In genomic region chr18:29174891-29175290, GRCh38 we compare ENCODE assay signal across 21 cellular contexts.
"Had no signal": no experiment of that assay in that cellular context is flagged by ENCODE, and none has a peak within 500 bp of the region (broad histone marks: within the 10 kb centered on the region; RNA-seq: fewer than 3 reads in every experiment).

No MANE protein-coding gene starts in this region.

- H3K9me3 Mint-ChIP-seq: stimulated activated naive CD8-positive, alpha-beta T cell treated with anti-CD3 and anti-CD28 coated beads, Interleukin-15, Interleukin-2, amounts not matched to agents 100 ng/mL and 50 ng/mL, for 24 hours; type B pancreatic cell had no signal

- ATAC-seq: activated naive CD8-positive, alpha-beta T cell treated with anti-CD3 and anti-CD28 coated beads, Interleukin-2, amount 50 U/mL, for 24 hours; gastrocnemius medialis; heart left ventricle; pancreas; T-helper 17 cell had no signal

- H3K4me3 ChIP-seq: gastrocnemius medialis, heart left ventricle, left ventricle myocardium inferior, pancreas, suprapubic skin had no signal

- H3K4me3 Mint-ChIP-seq: activated naive CD4-positive, alpha-beta T cell treated with anti-CD3 and anti-CD28 coated beads, Interleukin-2, amount 10 ng/mL, durations not matched to agents 7 days and 5 days; activated naive CD8-positive, alpha-beta T cell treated with anti-CD3 and anti-CD28 coated beads, Interleukin-2, amount 50 U/mL, for 24 hours; endodermal cell; naive B cell; stimulated activated naive CD8-positive, alpha-beta T cell treated with anti-CD3 and anti-CD28 coated beads, Interleukin-15, Interleukin-2, amounts not matched to agents 100 ng/mL and 50 ng/mL, for 24 hours; T-helper 17 cell; type B pancreatic cell had no signal

- H3K36me3 Mint-ChIP-seq: activated naive CD4-positive, alpha-beta T cell treated with anti-CD3 and anti-CD28 coated beads, Interleukin-2, amount 10 ng/mL, durations not matched to agents 7 days and 5 days; naive B cell; type B pancreatic cell had no signal

- H3K27ac Mint-ChIP-seq: activated naive CD4-positive, alpha-beta T cell treated with anti-CD3 and anti-CD28 coated beads, Interleukin-2, amount 10 ng/mL, durations not matched to agents 7 days and 5 days; activated naive CD8-positive, alpha-beta T cell treated with anti-CD3 and anti-CD28 coated beads, Interleukin-2, amount 50 U/mL, for 24 hours; endodermal cell; naive B cell; stimulated activated naive CD8-positive, alpha-beta T cell treated with anti-CD3 and anti-CD28 coated beads, Interleukin-15, Interleukin-2, amounts not matched to agents 100 ng/mL and 50 ng/mL, for 24 hours; T-helper 17 cell; type B pancreatic cell had no signal

- DNase-seq: activated CD4-positive, alpha-beta T cell treated with anti-CD3 and anti-CD28 coated beads for 1 hour; activated CD8-positive, alpha-beta memory T cell treated with anti-CD3 and anti-CD28 coated beads for 24 hours; activated CD8-positive, alpha-beta memory T cell treated with anti-CD3 and anti-CD28 coated beads, Interleukin-2, amount 50 U/mL, for 48 hours; activated effector memory CD4-positive, alpha-beta T cell treated with Interleukin-2 at 50 U/mL for 16 hours; activated naive CD4-positive, alpha-beta T cell treated with anti-CD3 and anti-CD28 coated beads, Interleukin-2, amount 10 ng/mL, durations not matched to agents 7 days and 5 days; activated naive CD8-positive, alpha-beta T cell treated with anti-CD3 and anti-CD28 coated beads, Interleukin-2, amount 50 U/mL, for 24 hours; activated T-cell treated with anti-CD3 and anti-CD28 coated beads, Interleukin-2, amount 50 U/mL, for 48 hours; endodermal cell; gastrocnemius medialis; heart left ventricle; left ventricle myocardium inferior; mammary epithelial cell; naive B cell; pancreas; stimulated activated CD4-positive, alpha-beta T cell treated with anti-CD3 and anti-CD28 coated beads, Interleukin-12 subunit alpha, Interleukin-12 subunit beta, amount 100 ng/mL, for 4 hours; stimulated activated CD4-positive, alpha-beta T cell treated with anti-CD3 and anti-CD28 coated beads, Interleukin-1b, Interleukin-23, amount 100 ng/mL, for 48 hours; T-helper 17 cell had no signal

- H3K4me1 Mint-ChIP-seq: activated naive CD4-positive, alpha-beta T cell treated with anti-CD3 and anti-CD28 coated beads, Interleukin-2, amount 10 ng/mL, durations not matched to agents 7 days and 5 days; activated naive CD8-positive, alpha-beta T cell treated with anti-CD3 and anti-CD28 coated beads, Interleukin-2, amount 50 U/mL, for 24 hours; endodermal cell; naive B cell; T-helper 17 cell had no signal

- H3K27ac ChIP-seq: gastrocnemius medialis, heart left ventricle, left ventricle myocardium inferior, pancreas, suprapubic skin, VCaP had no signal

- H3K27me3 Mint-ChIP-seq: activated naive CD4-positive, alpha-beta T cell treated with anti-CD3 and anti-CD28 coated beads, Interleukin-2, amount 10 ng/mL, durations not matched to agents 7 days and 5 days; activated naive CD8-positive, alpha-beta T cell treated with anti-CD3 and anti-CD28 coated beads, Interleukin-2, amount 50 U/mL, for 24 hours; naive B cell; stimulated activated naive CD8-positive, alpha-beta T cell treated with anti-CD3 and anti-CD28 coated beads, Interleukin-15, Interleukin-2, amounts not matched to agents 100 ng/mL and 50 ng/mL, for 24 hours; T-helper 17 cell had no signal

- H3K27me3 ChIP-seq: gastrocnemius medialis, heart left ventricle, pancreas, suprapubic skin had no signal
